1 cellular context compared by ENCODE assay signal in the genomic region with DNA sequence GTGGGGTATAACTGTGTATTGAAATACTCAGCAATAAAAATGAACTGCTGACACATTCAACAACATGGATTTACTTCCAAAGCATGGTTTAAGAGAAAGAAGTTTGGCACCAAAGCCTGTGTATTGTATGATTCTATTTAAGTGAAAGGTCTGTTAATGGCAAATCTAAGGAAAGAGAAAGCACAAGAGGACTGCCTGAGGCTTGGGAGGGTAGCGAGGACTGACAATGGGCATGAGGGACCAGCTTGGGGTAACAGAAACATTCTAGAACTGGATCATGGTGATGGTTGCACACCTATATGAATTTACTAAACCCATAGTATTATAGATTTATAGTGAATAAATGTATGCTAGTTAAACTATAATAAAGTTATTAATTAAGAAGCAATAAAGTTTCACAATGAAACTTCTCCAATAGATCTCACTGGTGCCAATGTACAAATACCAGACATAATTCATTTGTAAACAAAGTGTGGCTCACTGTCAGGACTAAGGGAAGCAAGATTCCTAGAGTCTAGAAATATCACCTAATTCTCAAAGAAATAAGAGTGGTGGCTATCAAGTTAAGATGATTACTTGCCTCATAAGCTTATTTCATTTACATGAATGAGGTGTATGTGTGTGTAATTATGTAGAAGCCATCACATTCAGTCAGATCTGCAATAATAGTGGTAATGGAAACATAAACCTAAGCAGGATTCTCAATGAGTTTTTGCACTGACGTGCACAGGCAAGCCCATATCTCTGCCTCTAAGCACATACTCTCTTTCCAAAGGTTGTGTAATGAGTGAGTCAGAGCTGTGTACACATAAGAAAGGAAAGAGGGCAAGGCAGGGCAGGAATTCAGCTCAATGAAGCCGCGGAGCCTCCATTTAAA.
TF ChIP-seq lines count a peak whose summit lies in the region.

No MANE protein-coding gene starts in this region.

TF ChIP-seq in HepG2, 621 proteins besides CTCF, POLR2A, EP300 and RAD21 (continued from another document and continues in another):
- peak; percentile 95 for TF ChIP-seq FOXA3 (CRISPR knock-in tag; IDR thresholded peaks at IDR 0.05)
- TF ChIP-seq ERF (CRISPR knock-in tag; IDR thresholded peaks at IDR 0.05) = peak; percentile 35; the same call in 1 of the 2 replicates
- TF ChIP-seq ELF4 (CRISPR knock-in tag; IDR thresholded peaks at IDR 0.05; ENCODE audit: borderline replicate concordance) = no peak
- no peak for TF ChIP-seq ZSCAN20 (CRISPR knock-in tag; IDR thresholded peaks at IDR 0.05; ENCODE audit: borderline replicate concordance)
- TF ChIP-seq SP4 (CRISPR knock-in tag; IDR thresholded peaks at IDR 0.05) = no peak
- no peak for TF ChIP-seq ZNF343 (CRISPR knock-in tag; IDR thresholded peaks at IDR 0.05)
- TF ChIP-seq ZNF766 (CRISPR knock-in tag; IDR thresholded peaks at IDR 0.05; ENCODE audit: borderline replicate concordance) = no peak
- TF ChIP-seq, protein P1, sequence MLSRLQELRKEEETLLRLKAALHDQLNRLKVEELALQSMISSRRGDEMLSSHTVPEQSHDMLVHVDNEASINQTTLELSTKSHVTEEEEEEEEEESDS (CRISPR knock-in tag; IDR thresholded peaks at IDR 0.05; ENCODE audit: borderline replicate concordance) = no peak
- TF ChIP-seq ZNF549 (CRISPR knock-in tag; IDR thresholded peaks at IDR 0.05) = no peak
- TF ChIP-seq, protein P2, sequence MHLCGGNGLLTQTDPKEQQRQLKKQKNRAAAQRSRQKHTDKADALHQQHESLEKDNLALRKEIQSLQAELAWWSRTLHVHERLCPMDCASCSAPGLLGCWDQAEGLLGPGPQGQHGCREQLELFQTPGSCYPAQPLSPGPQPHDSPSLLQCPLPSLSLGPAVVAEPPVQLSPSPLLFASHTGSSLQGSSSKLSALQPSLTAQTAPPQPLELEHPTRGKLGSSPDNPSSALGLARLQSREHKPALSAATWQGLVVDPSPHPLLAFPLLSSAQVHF (CRISPR knock-in tag; IDR thresholded peaks at IDR 0.05) = no peak
- no peak for TF ChIP-seq PHB2 (IDR thresholded peaks at IDR 0.05; ENCODE audit: partially characterized antibody)
- TF ChIP-seq, protein P3, sequence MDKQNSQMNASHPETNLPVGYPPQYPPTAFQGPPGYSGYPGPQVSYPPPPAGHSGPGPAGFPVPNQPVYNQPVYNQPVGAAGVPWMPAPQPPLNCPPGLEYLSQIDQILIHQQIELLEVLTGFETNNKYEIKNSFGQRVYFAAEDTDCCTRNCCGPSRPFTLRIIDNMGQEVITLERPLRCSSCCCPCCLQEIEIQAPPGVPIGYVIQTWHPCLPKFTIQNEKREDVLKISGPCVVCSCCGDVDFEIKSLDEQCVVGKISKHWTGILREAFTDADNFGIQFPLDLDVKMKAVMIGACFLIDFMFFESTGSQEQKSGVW (CRISPR knock-in tag; IDR thresholded peaks at IDR 0.05; ENCODE audit: borderline replicate concordance) = no peak
- no peak for TF ChIP-seq CHCHD3 (CRISPR knock-in tag; IDR thresholded peaks at IDR 0.05)
- TF ChIP-seq GATA4 (IDR thresholded peaks at IDR 0.05; ENCODE audit: borderline replicate concordance, low read depth) = peak; percentile 46; the same call in 1 of the 2 replicates
- TF ChIP-seq HDAC6 (IDR thresholded peaks at IDR 0.05; ENCODE audit: low read depth, low read length) = no peak
- no peak for TF ChIP-seq NBN (conservative IDR thresholded peaks at IDR 0.05)
- no peak for TF ChIP-seq MAFF (IDR thresholded peaks at IDR 0.05; ENCODE audit: low read depth, low read length)
- no peak for TF ChIP-seq ZNF20 (CRISPR knock-in tag; IDR thresholded peaks at IDR 0.05)
- TF ChIP-seq, protein P4, sequence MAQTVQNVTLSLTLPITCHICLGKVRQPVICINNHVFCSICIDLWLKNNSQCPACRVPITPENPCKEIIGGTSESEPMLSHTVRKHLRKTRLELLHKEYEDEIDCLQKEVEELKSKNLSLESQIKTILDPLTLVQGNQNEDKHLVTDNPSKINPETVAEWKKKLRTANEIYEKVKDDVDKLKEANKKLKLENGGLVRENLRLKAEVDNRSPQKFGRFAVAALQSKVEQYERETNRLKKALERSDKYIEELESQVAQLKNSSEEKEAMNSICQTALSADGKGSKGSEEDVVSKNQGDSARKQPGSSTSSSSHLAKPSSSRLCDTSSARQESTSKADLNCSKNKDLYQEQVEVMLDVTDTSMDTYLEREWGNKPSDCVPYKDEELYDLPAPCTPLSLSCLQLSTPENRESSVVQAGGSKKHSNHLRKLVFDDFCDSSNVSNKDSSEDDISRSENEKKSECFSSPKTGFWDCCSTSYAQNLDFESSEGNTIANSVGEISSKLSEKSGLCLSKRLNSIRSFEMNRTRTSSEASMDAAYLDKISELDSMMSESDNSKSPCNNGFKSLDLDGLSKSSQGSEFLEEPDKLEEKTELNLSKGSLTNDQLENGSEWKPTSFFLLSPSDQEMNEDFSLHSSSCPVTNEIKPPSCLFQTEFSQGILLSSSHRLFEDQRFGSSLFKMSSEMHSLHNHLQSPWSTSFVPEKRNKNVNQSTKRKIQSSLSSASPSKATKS (CRISPR knock-in tag; IDR thresholded peaks at IDR 0.05) = no peak
- TF ChIP-seq, protein P5, sequence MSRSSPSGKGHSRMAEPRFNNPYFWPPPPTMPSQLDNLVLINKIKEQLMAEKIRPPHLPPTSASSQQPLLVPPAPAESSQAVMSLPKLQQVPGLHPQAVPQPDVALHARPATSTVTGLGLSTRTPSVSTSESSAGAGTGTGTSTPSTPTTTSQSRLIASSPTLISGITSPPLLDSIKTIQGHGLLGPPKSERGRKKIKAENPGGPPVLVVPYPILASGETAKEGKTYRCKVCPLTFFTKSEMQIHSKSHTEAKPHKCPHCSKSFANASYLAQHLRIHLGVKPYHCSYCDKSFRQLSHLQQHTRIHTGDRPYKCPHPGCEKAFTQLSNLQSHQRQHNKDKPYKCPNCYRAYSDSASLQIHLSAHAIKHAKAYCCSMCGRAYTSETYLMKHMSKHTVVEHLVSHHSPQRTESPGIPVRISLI (CRISPR knock-in tag; IDR thresholded peaks at IDR 0.05; ENCODE audit: borderline replicate concordance) = no peak
- TF ChIP-seq JUNB (CRISPR knock-in tag; IDR thresholded peaks at IDR 0.05; ENCODE audit: borderline replicate concordance) = peak; percentile 99
- TF ChIP-seq, protein P6, sequence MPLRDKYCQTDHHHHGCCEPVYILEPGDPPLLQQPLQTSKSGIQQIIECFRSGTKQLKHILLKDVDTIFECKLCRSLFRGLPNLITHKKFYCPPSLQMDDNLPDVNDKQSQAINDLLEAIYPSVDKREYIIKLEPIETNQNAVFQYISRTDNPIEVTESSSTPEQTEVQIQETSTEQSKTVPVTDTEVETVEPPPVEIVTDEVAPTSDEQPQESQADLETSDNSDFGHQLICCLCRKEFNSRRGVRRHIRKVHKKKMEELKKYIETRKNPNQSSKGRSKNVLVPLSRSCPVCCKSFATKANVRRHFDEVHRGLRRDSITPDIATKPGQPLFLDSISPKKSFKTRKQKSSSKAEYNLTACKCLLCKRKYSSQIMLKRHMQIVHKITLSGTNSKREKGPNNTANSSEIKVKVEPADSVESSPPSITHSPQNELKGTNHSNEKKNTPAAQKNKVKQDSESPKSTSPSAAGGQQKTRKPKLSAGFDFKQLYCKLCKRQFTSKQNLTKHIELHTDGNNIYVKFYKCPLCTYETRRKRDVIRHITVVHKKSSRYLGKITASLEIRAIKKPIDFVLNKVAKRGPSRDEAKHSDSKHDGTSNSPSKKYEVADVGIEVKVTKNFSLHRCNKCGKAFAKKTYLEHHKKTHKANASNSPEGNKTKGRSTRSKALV (CRISPR knock-in tag; IDR thresholded peaks at IDR 0.05) = no peak
- TF ChIP-seq KLF12 (CRISPR knock-in tag; IDR thresholded peaks at IDR 0.05; ENCODE audit: borderline replicate concordance) = no peak
- TF ChIP-seq NFATC3 (CRISPR knock-in tag; IDR thresholded peaks at IDR 0.05) = no peak
- TF ChIP-seq, protein P7, sequence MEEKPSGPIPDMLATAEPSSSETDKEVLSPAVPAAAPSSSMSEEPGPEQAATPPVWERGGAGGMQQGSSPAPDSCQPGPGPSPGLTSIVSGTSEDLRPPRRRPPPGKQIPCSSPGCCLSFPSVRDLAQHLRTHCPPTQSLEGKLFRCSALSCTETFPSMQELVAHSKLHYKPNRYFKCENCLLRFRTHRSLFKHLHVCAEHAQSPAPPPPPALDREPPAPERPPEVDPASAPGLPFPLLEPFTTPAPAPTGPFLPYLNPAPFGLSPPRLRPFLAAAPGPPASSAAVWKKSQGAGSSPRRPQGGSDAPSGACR (CRISPR knock-in tag; IDR thresholded peaks at IDR 0.05) = no peak
- peak; percentile 57; the same call in 1 of the 2 replicates for TF ChIP-seq REPIN1 (CRISPR knock-in tag; IDR thresholded peaks at IDR 0.05; ENCODE audit: borderline replicate concordance, low read depth)
- TF ChIP-seq, protein P8, sequence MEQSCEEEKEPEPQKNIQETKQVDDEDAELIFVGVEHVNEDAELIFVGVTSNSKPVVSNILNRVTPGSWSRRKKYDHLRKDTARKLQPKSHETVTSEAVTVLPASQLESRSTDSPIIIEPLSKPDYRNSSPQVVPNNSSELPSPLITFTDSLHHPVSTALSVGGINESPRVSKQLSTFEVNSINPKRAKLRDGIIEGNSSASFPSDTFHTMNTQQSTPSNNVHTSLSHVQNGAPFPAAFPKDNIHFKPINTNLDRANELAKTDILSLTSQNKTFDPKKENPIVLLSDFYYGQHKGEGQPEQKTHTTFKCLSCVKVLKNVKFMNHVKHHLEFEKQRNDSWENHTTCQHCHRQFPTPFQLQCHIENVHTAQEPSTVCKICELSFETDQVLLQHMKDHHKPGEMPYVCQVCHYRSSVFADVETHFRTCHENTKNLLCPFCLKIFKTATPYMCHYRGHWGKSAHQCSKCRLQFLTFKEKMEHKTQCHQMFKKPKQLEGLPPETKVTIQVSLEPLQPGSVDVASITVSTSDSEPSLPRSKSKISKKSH (CRISPR knock-in tag; IDR thresholded peaks at IDR 0.05; ENCODE audit: borderline replicate concordance) = no peak
- TF ChIP-seq ZFY (CRISPR knock-in tag; IDR thresholded peaks at IDR 0.05) = no peak
- TF ChIP-seq RFXAP (CRISPR knock-in tag; IDR thresholded peaks at IDR 0.05; ENCODE audit: borderline replicate concordance) = no peak
- no peak for TF ChIP-seq HOXA7 (CRISPR knock-in tag; IDR thresholded peaks at IDR 0.05)
- TF ChIP-seq, protein P9, sequence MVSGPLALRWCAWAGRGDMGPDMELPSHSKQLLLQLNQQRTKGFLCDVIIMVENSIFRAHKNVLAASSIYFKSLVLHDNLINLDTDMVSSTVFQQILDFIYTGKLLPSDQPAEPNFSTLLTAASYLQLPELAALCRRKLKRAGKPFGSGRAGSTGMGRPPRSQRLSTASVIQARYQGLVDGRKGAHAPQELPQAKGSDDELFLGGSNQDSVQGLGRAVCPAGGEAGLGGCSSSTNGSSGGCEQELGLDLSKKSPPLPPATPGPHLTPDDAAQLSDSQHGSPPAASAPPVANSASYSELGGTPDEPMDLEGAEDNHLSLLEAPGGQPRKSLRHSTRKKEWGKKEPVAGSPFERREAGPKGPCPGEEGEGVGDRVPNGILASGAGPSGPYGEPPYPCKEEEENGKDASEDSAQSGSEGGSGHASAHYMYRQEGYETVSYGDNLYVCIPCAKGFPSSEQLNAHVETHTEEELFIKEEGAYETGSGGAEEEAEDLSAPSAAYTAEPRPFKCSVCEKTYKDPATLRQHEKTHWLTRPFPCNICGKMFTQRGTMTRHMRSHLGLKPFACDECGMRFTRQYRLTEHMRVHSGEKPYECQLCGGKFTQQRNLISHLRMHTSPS (CRISPR knock-in tag; IDR thresholded peaks at IDR 0.05; ENCODE audit: low read depth) = no peak
- no peak for TF ChIP-seq CBX2 (IDR thresholded peaks at IDR 0.05; ENCODE audit: low read depth, low read length)
- no peak for TF ChIP-seq CBX2 (CRISPR knock-in tag; IDR thresholded peaks at IDR 0.05; ENCODE audit: low read depth)
- TF ChIP-seq GABPA (IDR thresholded peaks at IDR 0.05; ENCODE audit: low read depth, low read length) = no peak
- TF ChIP-seq GABPA (CRISPR knock-in tag; IDR thresholded peaks at IDR 0.05; ENCODE audit: low read depth) = peak; percentile 21; the same call in 1 of the 2 replicates
- no peak for TF ChIP-seq PRPF4 (IDR thresholded peaks at IDR 0.05; ENCODE audit: low read depth, low read length, poor library complexity, severe bottlenecking)
- TF ChIP-seq ZNF550 (CRISPR knock-in tag; IDR thresholded peaks at IDR 0.05; ENCODE audit: borderline replicate concordance) = no peak
- TF ChIP-seq, protein P10, sequence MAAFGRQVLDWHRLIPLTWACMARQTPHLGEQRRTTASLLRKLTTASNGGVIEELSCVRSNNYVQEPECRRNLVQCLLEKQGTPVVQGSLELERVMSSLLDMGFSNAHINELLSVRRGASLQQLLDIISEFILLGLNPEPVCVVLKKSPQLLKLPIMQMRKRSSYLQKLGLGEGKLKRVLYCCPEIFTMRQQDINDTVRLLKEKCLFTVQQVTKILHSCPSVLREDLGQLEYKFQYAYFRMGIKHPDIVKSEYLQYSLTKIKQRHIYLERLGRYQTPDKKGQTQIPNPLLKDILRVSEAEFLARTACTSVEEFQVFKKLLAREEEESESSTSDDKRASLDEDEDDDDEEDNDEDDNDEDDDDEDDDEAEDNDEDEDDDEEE (CRISPR knock-in tag; IDR thresholded peaks at IDR 0.05) = no peak
- no peak for TF ChIP-seq ZNF44 (CRISPR knock-in tag; IDR thresholded peaks at IDR 0.05)
- TF ChIP-seq NR3C1 (CRISPR knock-in tag; IDR thresholded peaks at IDR 0.05) = no peak
- TF ChIP-seq, protein P11, sequence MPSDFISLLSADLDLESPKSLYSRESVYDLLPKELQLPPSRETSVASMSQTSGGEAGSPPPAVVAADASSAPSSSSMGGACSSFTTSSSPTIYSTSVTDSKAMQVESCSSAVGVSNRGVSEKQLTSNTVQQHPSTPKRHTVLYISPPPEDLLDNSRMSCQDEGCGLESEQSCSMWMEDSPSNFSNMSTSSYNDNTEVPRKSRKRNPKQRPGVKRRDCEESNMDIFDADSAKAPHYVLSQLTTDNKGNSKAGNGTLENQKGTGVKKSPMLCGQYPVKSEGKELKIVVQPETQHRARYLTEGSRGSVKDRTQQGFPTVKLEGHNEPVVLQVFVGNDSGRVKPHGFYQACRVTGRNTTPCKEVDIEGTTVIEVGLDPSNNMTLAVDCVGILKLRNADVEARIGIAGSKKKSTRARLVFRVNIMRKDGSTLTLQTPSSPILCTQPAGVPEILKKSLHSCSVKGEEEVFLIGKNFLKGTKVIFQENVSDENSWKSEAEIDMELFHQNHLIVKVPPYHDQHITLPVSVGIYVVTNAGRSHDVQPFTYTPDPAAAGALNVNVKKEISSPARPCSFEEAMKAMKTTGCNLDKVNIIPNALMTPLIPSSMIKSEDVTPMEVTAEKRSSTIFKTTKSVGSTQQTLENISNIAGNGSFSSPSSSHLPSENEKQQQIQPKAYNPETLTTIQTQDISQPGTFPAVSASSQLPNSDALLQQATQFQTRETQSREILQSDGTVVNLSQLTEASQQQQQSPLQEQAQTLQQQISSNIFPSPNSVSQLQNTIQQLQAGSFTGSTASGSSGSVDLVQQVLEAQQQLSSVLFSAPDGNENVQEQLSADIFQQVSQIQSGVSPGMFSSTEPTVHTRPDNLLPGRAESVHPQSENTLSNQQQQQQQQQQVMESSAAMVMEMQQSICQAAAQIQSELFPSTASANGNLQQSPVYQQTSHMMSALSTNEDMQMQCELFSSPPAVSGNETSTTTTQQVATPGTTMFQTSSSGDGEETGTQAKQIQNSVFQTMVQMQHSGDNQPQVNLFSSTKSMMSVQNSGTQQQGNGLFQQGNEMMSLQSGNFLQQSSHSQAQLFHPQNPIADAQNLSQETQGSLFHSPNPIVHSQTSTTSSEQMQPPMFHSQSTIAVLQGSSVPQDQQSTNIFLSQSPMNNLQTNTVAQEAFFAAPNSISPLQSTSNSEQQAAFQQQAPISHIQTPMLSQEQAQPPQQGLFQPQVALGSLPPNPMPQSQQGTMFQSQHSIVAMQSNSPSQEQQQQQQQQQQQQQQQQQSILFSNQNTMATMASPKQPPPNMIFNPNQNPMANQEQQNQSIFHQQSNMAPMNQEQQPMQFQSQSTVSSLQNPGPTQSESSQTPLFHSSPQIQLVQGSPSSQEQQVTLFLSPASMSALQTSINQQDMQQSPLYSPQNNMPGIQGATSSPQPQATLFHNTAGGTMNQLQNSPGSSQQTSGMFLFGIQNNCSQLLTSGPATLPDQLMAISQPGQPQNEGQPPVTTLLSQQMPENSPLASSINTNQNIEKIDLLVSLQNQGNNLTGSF (CRISPR knock-in tag; IDR thresholded peaks at IDR 0.05) = no peak
